15 cellular contexts compared by ENCODE assay signal in genomic region chr1:61202854-61203603, GRCh38.
A peak's percentile ranks its signal among the peaks of the same experiment; 100 is the strongest.
DNase-seq lines count a peak whose midpoint lies in the region; ATAC-seq and TF ChIP-seq lines count a peak whose summit lies in the region.
"Had no signal": no experiment of that assay in that cellular context is flagged by ENCODE, and none has a peak within 500 bp of the region (broad histone marks: within the 10 kb centered on the region; RNA-seq: fewer than 3 reads in every experiment).

No MANE protein-coding gene starts in this region.

- no peak overlapping the region for H3K9ac ChIP-seq in fibroblast of lung (ENCODE audit: insufficient read depth, low read length)
- H3K9ac ChIP-seq: parathyroid adenoma had no signal

- H3K9me3 ChIP-seq in RWPE2 (ENCODE audit: severe bottlenecking) (no peaks in the 10 kb centered on the region), fibroblast of lung (ENCODE audit: control insufficient read depth, insufficient read depth, low read depth, low read length) (no peaks in the 10 kb centered on the region), osteoblast (ENCODE audit: low read depth, low read length) (no peaks in the 10 kb centered on the region)
- H3K9me3 ChIP-seq: left ventricle myocardium inferior, SJCRH30, tibial nerve had no signal

- H3K4me3 ChIP-seq in ACC112 (ENCODE audit: low read depth, low read length) (peak overlapping the region; percentile 73), RWPE2 (ENCODE audit: severe bottlenecking) (no peak overlapping the region), fibroblast of lung (replicated peaks in 1 of 4; ENCODE audit: control extremely low read depth in 1 of 4, insufficient read depth in 1 of 4, low read depth in 3 of 4, low read length in 4 of 4) (peak overlapping the region; percentile 45 to 57 (median 51)), osteoblast (ENCODE audit: insufficient read depth, low read length) (peak overlapping the region; percentile 61)
- H3K4me3 ChIP-seq: left ventricle myocardium inferior, SJCRH30 had no signal

- H3K27me3 ChIP-seq in ACC112 (ENCODE audit: insufficient read depth, low read length) (no peaks in the 10 kb centered on the region), RWPE2 (ENCODE audit: insufficient read depth, poor library complexity, severe bottlenecking) (no peaks in the 10 kb centered on the region), fibroblast of lung (ENCODE audit: control insufficient read depth, insufficient read depth, low read length) (no peaks in the 10 kb centered on the region), osteoblast (ENCODE audit: insufficient read depth, low read length) (no peaks in the 10 kb centered on the region)
- H3K27me3 ChIP-seq: SJCRH30, tibial nerve had no signal

- H3K4me1 ChIP-seq in ACC112 (ENCODE audit: control insufficient read depth, insufficient read depth, low read length, unreplicated experiment) = peaks cover 10% of the 10 kb centered on the region
- peaks cover 8% of the 10 kb centered on the region for H3K4me1 ChIP-seq in RWPE2 (ENCODE audit: insufficient read depth, poor library complexity, severe bottlenecking)
- H3K4me1 ChIP-seq in fibroblast of lung (ENCODE audit: control insufficient read depth, extremely low read depth, insufficient read depth, low read length) = no peaks in the 10 kb centered on the region
- no peaks in the 10 kb centered on the region for H3K4me1 ChIP-seq in osteoblast (ENCODE audit: insufficient read depth, low read length)
- H3K4me1 ChIP-seq: parathyroid adenoma, SJCRH30 had no signal

- TF ChIP-seq CTCF in RWPE2 (IDR thresholded peaks at IDR 0.05; ENCODE audit: poor library complexity, severe bottlenecking) (no peak), fibroblast of lung (conservative IDR thresholded peaks at IDR 0.05 in 1 of 2, IDR thresholded peaks at IDR 0.05 in 1 of 2; ENCODE audit: low read depth in 1 of 2, low read length in 2 of 2) (no peak), osteoblast (IDR thresholded peaks at IDR 0.05; ENCODE audit: extremely low read depth, low read depth, low read length) (no peak)

- H3K79me2 ChIP-seq in ACC112 (ENCODE audit: control insufficient read depth, insufficient read depth, low read length, unreplicated experiment) (peaks cover 24% of the 10 kb centered on the region), fibroblast of lung (ENCODE audit: control insufficient read depth, insufficient read depth, low read length) (no peaks in the 10 kb centered on the region), osteoblast (ENCODE audit: insufficient read depth, low read length) (no peaks in the 10 kb centered on the region)

- H3K4me2 ChIP-seq in fibroblast of lung (ENCODE audit: extremely low read depth, insufficient read depth, low read length) (peak overlapping the region; percentile 85), osteoblast (ENCODE audit: insufficient read depth, low read length) (peak overlapping the region; percentile 79)

- DNase-seq in RWPE2 (ENCODE audit: low spot score) (no peak), fibroblast of lung (ENCODE audit: low read depth in 2 of 2) (peak in 1 of 2 donors; percentile 92), osteoblast (ENCODE audit: insufficient read length, low spot score, missing footprints) (no peak), head of caudate nucleus (no peak), NAMALWA (ENCODE audit: low spot score) (no peak)
- DNase-seq in stimulated activated CD4-positive, alpha-beta T cell treated with anti-CD3 and anti-CD28 coated beads, Interleukin-1b, Interleukin-23, amount 100 ng/mL, for 48 hours = no peak
- DNase-seq: activated T-cell treated with anti-CD3 and anti-CD28 coated beads, Interleukin-2, amount 50 U/mL, for 1 hour; left ventricle myocardium inferior; NCI-H748 treated with DMSO at 0.1 percent for 48 hours; SJCRH30 had no signal

- H4K20me1 ChIP-seq in fibroblast of lung (ENCODE audit: control insufficient read depth, extremely low read depth, insufficient read depth, low read length) = no peaks in the 10 kb centered on the region
- H4K20me1 ChIP-seq in osteoblast (ENCODE audit: insufficient read depth, low read length) = no peaks in the 10 kb centered on the region

- H3K27ac ChIP-seq in ACC112 (ENCODE audit: low read depth, low read length) (peak overlapping the region; percentile 3; the same call in 1 of the 2 replicates), RWPE2 (ENCODE audit: poor library complexity, severe bottlenecking) (peak overlapping the region; percentile 8), fibroblast of lung (ENCODE audit: insufficient read depth, low read length) (peak overlapping the region; percentile 35), osteoblast (ENCODE audit: low read depth, low read length) (no peak overlapping the region)
- H3K27ac ChIP-seq: left ventricle myocardium inferior, parathyroid adenoma, SJCRH30 had no signal

- intact Hi-C loops in head of caudate nucleus (cut with DNase I) = no loop called here

- H3K36me3 ChIP-seq in ACC112 (ENCODE audit: insufficient read depth, low read length) (no peaks in the 10 kb centered on the region), RWPE2 (ENCODE audit: low read depth) (no peaks in the 10 kb centered on the region), fibroblast of lung (ENCODE audit: control insufficient read depth, insufficient read depth, low read length) (no peaks in the 10 kb centered on the region), osteoblast (ENCODE audit: insufficient read depth, low read length) (no peaks in the 10 kb centered on the region)
- H3K36me3 ChIP-seq: left ventricle myocardium inferior, SJCRH30, tibial nerve had no signal

- ATAC-seq in RWPE2 (ENCODE audit: low read depth) (no peak; the same call in 2 of the 3 replicates), HG02970 (IDR thresholded peaks at IDR 0.05; ENCODE audit: low FRiP score, unreplicated experiment) (no peak)
- ATAC-seq: WTC11 had no signal

- H2AFZ ChIP-seq in ACC112 (ENCODE audit: low read length, unreplicated experiment) (peak overlapping the region; percentile 79), fibroblast of lung (ENCODE audit: low read length) (peak overlapping the region; percentile 4), osteoblast (ENCODE audit: low read length) (peak overlapping the region; percentile 85)
- H2AFZ ChIP-seq: parathyroid adenoma had no signal

Comparison
In these comparisons a context has a peak if more than half of its experiments do, and no peak if none do; other contexts are left out.
1. H2AFZ ChIP-seq: peak in every context shown above with its lines; median percentile 85 in osteoblast; 79 in ACC112; 4 in fibroblast of lung.